In the genomic region with DNA sequence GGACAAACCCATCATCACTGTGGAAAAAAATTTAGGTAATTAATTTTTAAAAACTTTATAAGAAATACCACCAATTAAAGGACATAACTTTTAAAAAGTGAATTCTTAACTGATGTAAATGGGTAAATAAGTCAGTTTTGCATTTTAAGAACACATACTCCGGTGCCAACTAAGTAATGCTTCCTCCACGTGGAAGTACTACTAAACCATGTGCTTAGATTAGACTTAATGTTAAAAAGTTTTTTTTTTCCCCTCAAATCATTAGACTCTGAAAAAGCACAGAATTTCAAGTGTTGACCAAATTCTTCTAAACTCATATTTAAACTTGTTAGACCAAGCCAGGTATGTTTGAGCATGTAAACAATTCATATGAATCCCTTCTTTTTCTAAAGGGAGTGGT, we compare ENCODE assay signal across 18 cellular contexts.
"Had no signal": no experiment of that assay in that cellular context is flagged by ENCODE, and none has a peak within 500 bp of the region (broad histone marks: within the 10 kb centered on the region; RNA-seq: fewer than 3 reads in every experiment).

No MANE protein-coding gene starts in this region.

- H3K36me3 Mint-ChIP-seq: memory B cell, neural progenitor cell had no signal

- H3K9me3 Mint-ChIP-seq: activated CD4-positive, alpha-beta memory T cell treated with anti-CD3 and anti-CD28 coated beads, Interleukin-2, amount 10 ng/mL, durations not matched to agents 7 days and 5 days; memory B cell; neural progenitor cell had no signal

- H3K36me3 ChIP-seq: adrenal gland, heart right ventricle, left ventricle myocardium inferior, neural progenitor cell, spleen, upper lobe of left lung had no signal

- H3K9me3 ChIP-seq: adrenal gland, heart right ventricle, left ventricle myocardium inferior, spleen, upper lobe of left lung had no signal

- H3K4me3 ChIP-seq: adrenal gland, heart right ventricle, left ventricle myocardium inferior, neural progenitor cell, spleen, upper lobe of left lung had no signal

- H3K27ac Mint-ChIP-seq: memory B cell, neural progenitor cell had no signal

- DNase-seq: activated CD4-positive, alpha-beta memory T cell treated with anti-CD3 and anti-CD28 coated beads, Interleukin-2, amount 10 ng/mL, durations not matched to agents 7 days and 5 days; activated CD8-positive, alpha-beta memory T cell treated with anti-CD3 and anti-CD28 coated beads, Interleukin-2, amount 50 U/mL, for 48 hours; activated effector memory CD4-positive, alpha-beta T cell treated with anti-CD3 and anti-CD28 coated beads, Interleukin-2, amount 50 U/mL, for 16 hours; adrenal gland; central memory CD4-positive, alpha-beta T cell; cortex of kidney; effector CD8-positive, alpha-beta T cell; heart right ventricle; left ventricle myocardium inferior; Right ventricle myocardium superior; spleen; stimulated activated CD4-positive, alpha-beta T cell treated with anti-CD3 and anti-CD28 coated beads, Interleukin-2, amount 100 ng/mL, for 24 hours; stimulated activated naive CD4-positive, alpha-beta T cell treated with Interleukin-2 at 50 U/mL for 16 hours; upper lobe of left lung had no signal

- H3K27me3 ChIP-seq: adrenal gland, heart right ventricle, neural progenitor cell, spleen, upper lobe of left lung had no signal

- H3K27me3 Mint-ChIP-seq: memory B cell had no signal

- H3K4me3 Mint-ChIP-seq: activated CD4-positive, alpha-beta memory T cell treated with anti-CD3 and anti-CD28 coated beads, Interleukin-2, amount 10 ng/mL, durations not matched to agents 7 days and 5 days; memory B cell; neural progenitor cell had no signal

- ATAC-seq: activated CD4-positive, CD25-positive, alpha-beta regulatory T cell treated with anti-CD3 and anti-CD28 coated beads, Interleukin-2, amount 50 U/mL, for 24 hours had no signal

- H3K27ac ChIP-seq: adrenal gland, heart right ventricle, left ventricle myocardium inferior, neural progenitor cell, parathyroid adenoma, spleen, upper lobe of left lung had no signal

- H3K4me1 ChIP-seq: adrenal gland, parathyroid adenoma had no signal
